Comparison of ENCODE assay signal across 12 cellular contexts in the genomic region with DNA sequence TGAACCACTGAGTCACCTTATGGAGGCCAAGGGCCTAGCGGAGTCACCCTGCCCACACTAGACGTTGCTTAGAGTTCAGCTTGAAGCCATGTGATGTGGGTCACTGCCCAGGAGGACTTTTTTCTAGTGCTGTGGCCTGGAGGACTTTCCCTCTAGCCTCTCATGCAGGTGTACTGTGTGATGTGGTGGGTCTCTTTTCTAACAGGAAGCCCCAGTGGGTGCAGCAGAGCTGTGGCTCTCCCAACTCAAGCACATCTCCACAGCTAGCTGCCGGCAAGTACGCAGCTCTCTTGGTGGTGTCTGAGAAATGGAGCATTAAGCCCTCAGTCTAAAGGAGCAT. TPM values are rescaled to one million over a fixed set of nuclear protein-coding genes. Genes with fewer than 3 reads are reported as not detected.
DNase-seq lines count a peak whose midpoint lies in the region; ATAC-seq and TF ChIP-seq lines count a peak whose summit lies in the region.
"Had no signal": no experiment of that assay in that cellular context is flagged by ENCODE, and none has a peak within 500 bp of the region (broad histone marks: within the 10 kb centered on the region; RNA-seq: fewer than 3 reads in every experiment).

No MANE protein-coding gene starts in this region.

- peak overlapping the region; percentile 85 for H3K27ac Mint-ChIP-seq in CD4-positive, alpha-beta T cell
- peak overlapping the region; percentile 76 for H3K27ac Mint-ChIP-seq in activated naive CD4-positive, alpha-beta T cell treated with anti-CD3 and anti-CD28 coated beads, Interleukin-2, amount 50 U/mL, for 24 hours

- peaks cover under 1% of the 10 kb centered on the region for H3K36me3 Mint-ChIP-seq in CD4-positive, alpha-beta T cell (ENCODE audit: low read depth)
- peaks cover 5% of the 10 kb centered on the region for H3K36me3 Mint-ChIP-seq in activated naive CD4-positive, alpha-beta T cell treated with anti-CD3 and anti-CD28 coated beads, Interleukin-2, amount 50 U/mL, for 24 hours

- no peaks in the 10 kb centered on the region for H3K9me3 ChIP-seq in CD4-positive, alpha-beta T cell (ENCODE audit: control insufficient read depth, low read length)
- H3K9me3 ChIP-seq in gastrocnemius medialis, result no peaks in the 10 kb centered on the region

- ATAC-seq in CD4-positive, alpha-beta T cell (ENCODE audit: poor library complexity), result peak; percentile 89
- ATAC-seq in GM18909 (IDR thresholded peaks at IDR 0.05; ENCODE audit: poor library complexity, unreplicated experiment) (peak; percentile 71), HG03354 (IDR thresholded peaks at IDR 0.05; ENCODE audit: poor library complexity, severe bottlenecking, unreplicated experiment) (peak; percentile 74), gastrocnemius medialis (no peak), left ventricle myocardium superior (no peak)
- ATAC-seq: Right ventricle myocardium inferior had no signal

- no peaks in the 10 kb centered on the region for H3K27me3 Mint-ChIP-seq in CD4-positive, alpha-beta T cell
- no peaks in the 10 kb centered on the region for H3K27me3 Mint-ChIP-seq in activated naive CD4-positive, alpha-beta T cell treated with anti-CD3 and anti-CD28 coated beads, Interleukin-2, amount 50 U/mL, for 24 hours

- no peak overlapping the region for H3K4me3 ChIP-seq in gastrocnemius medialis

- in situ Hi-C loops in gastrocnemius medialis (cut with MboI; ENCODE audit: low sequenced_read_pairs in 4 of 4), result no loop called here

- H3K4me3 Mint-ChIP-seq in CD4-positive, alpha-beta T cell, result peak overlapping the region; percentile 54
- H3K4me3 Mint-ChIP-seq in activated naive CD4-positive, alpha-beta T cell treated with anti-CD3 and anti-CD28 coated beads, Interleukin-2, amount 50 U/mL, for 24 hours, result peak overlapping the region; percentile 51
- H3K4me3 Mint-ChIP-seq: neural crest cell had no signal

- intact Hi-C loops in CD4-positive, alpha-beta T cell (cut with DNase I, micrococcal nuclease), result no loop called here
- intact Hi-C loops in gastrocnemius medialis (cut with DNase I; ENCODE audit: low total_unique reads), result no loop called here
- intact Hi-C loops in left ventricle myocardium superior (cut with micrococcal nuclease), result no loop called here

- DNase-seq in CD4-positive, alpha-beta T cell, result peak in 7 of 10 experiments; percentile 4 to 35 (median 15)
- no peak for DNase-seq in gastrocnemius medialis
- DNase-seq in kidney glomerular epithelial cell (lab: John Stamatoyannopoulos, UW), result no peak
- DNase-seq in NCI-H1694 (lab: John Stamatoyannopoulos, UW), result no peak
- DNase-seq in left ventricle myocardium superior, result no peak
- DNase-seq: C1 segment of cervical spinal cord, NCI-H1436 had no signal

- TF ChIP-seq CTCF in CD4-positive, alpha-beta T cell (IDR thresholded peaks at IDR 0.05), result no peak
- no peak for TF ChIP-seq CTCF in gastrocnemius medialis (IDR thresholded peaks at IDR 0.05 in 4 of 5, conservative IDR thresholded peaks at IDR 0.05 in 1 of 5)

- peaks cover 17 to 26% of the 10 kb centered on the region in 2 donors for H3K4me1 ChIP-seq in gastrocnemius medialis

- no peaks in the 10 kb centered on the region for H3K27me3 ChIP-seq in CD4-positive, alpha-beta T cell (ENCODE audit: control insufficient read depth, insufficient read depth, low read length)
- no peaks in the 10 kb centered on the region for H3K27me3 ChIP-seq in gastrocnemius medialis

- H3K9me3 Mint-ChIP-seq in CD4-positive, alpha-beta T cell, result no peaks in the 10 kb centered on the region
- H3K9me3 Mint-ChIP-seq in activated naive CD4-positive, alpha-beta T cell treated with anti-CD3 and anti-CD28 coated beads, Interleukin-2, amount 50 U/mL, for 24 hours, result no peaks in the 10 kb centered on the region

- no peak for TF ChIP-seq POLR2A in gastrocnemius medialis (IDR thresholded peaks at IDR 0.05)

- peaks cover 25% of the 10 kb centered on the region for H3K4me1 Mint-ChIP-seq in CD4-positive, alpha-beta T cell (ENCODE audit: low read depth)
- H3K4me1 Mint-ChIP-seq in activated naive CD4-positive, alpha-beta T cell treated with anti-CD3 and anti-CD28 coated beads, Interleukin-2, amount 50 U/mL, for 24 hours, result peaks cover 22% of the 10 kb centered on the region

- CTCF ChIA-PET in CD4-positive, alpha-beta T cell (lab: Charles Lee), result interaction anchor here (0.6 to 1.7 kb wide), 3 partner anchors 13 to 1208 kb away, joined by 3 read pairs; no protein-coding TSS in a partner anchor

- POLR2A ChIA-PET in CD4-positive, alpha-beta T cell (lab: Charles Lee), result interaction anchor here (0.9 to 2.4 kb wide), 7 partner anchors 11 to 65 kb away, joined by 3 to 12 read pairs (median 3); a partner anchor contains a TSS

- H3K27ac ChIP-seq in CD4-positive, alpha-beta T cell (ENCODE audit: low read depth, low read length), result no peak overlapping the region
- H3K27ac ChIP-seq in gastrocnemius medialis, result peak overlapping the region in 1 of 4 donors; percentile 4

- H3K36me3 ChIP-seq in gastrocnemius medialis, result no peaks in the 10 kb centered on the region

RNA-seq across cellular contexts. Expression of a gene that starts 13.6 kb away (rescaled TPM):
- 10 to 100 TPM; 44.2 to 54.8 TPM for total RNA-seq in CD4-positive, alpha-beta T cell
- total RNA-seq in gastrocnemius medialis (100 to 1,000 TPM in 3 of 4 donors, 10 to 100 TPM in 1; 85.7 to 218 (median 115) TPM), left ventricle myocardium superior (45.7 TPM)

RNA-seq across cellular contexts. Expression of a gene that starts 49.7 kb away (rescaled TPM):
- 100 to 1,000 TPM; 199 to 208 TPM for total RNA-seq in CD4-positive, alpha-beta T cell
- 10 to 100 TPM; 28.5 to 52.1 (median 38.2) TPM for total RNA-seq in gastrocnemius medialis
- total RNA-seq in left ventricle myocardium superior, result 17.9 TPM

Comparison
In these comparisons a context has a peak if more than half of its experiments do, and no peak if none do; other contexts are left out.
1. ATAC-seq: peak in CD4-positive, alpha-beta T cell (single experiment), GM18909 (single experiment) and HG03354 (single experiment); none in gastrocnemius medialis (0 of 2) and left ventricle myocardium superior (single experiment).
2. DNase-seq: peak in CD4-positive, alpha-beta T cell (7 of 10); none in gastrocnemius medialis (0 of 2), kidney glomerular epithelial cell (single experiment), NCI-H1694 (single experiment) and left ventricle myocardium superior (single experiment).